Comparison of ENCODE assay signal across 1 cellular context in genomic region chr1:155320661-155321576, GRCh38.
TF ChIP-seq lines count a peak whose summit lies in the region.

TSS of gene RUSC1 (plus strand) at chr1:155320894. CDS start at chr1:155321774, 880 bp downstream.

TF ChIP-seq in HepG2, 621 proteins besides CTCF, POLR2A, EP300 and RAD21 (continues in another document):
- TF ChIP-seq ZBTB3 (CRISPR knock-in tag; IDR thresholded peaks at IDR 0.05; ENCODE audit: borderline replicate concordance, low read depth) (no peak), MYC (CRISPR knock-in tag; IDR thresholded peaks at IDR 0.05; ENCODE audit: borderline replicate concordance) (0 out of 2 replicates have a peak, but pooled peaks have one; percentile 18), ZNF761 (CRISPR knock-in tag; conservative IDR thresholded peaks at IDR 0.05) (no peak), POLR2G (IDR thresholded peaks at IDR 0.05; ENCODE audit: low read depth, low read length) (peak; percentile 45), MZF1 (CRISPR knock-in tag; IDR thresholded peaks at IDR 0.05; ENCODE audit: borderline replicate concordance) (no peak), FOSL2 (CRISPR knock-in tag; IDR thresholded peaks at IDR 0.05) (no peak), SOX13 (IDR thresholded peaks at IDR 0.05) (0 out of 2 replicates have a peak, but pooled peaks have one; percentile 7), SOX13 (CRISPR knock-in tag; conservative IDR thresholded peaks at IDR 0.05 in 1 of 2, IDR thresholded peaks at IDR 0.05 in 1 of 2) (no peak), ZNF446 (CRISPR knock-in tag; IDR thresholded peaks at IDR 0.05) (no peak), NCOA2 (CRISPR knock-in tag; IDR thresholded peaks at IDR 0.05) (no peak), ZFX (CRISPR knock-in tag; IDR thresholded peaks at IDR 0.05; ENCODE audit: low read depth) (0 out of 2 replicates have a peak, but pooled peaks have one; percentile 16), SIX1 (CRISPR knock-in tag; IDR thresholded peaks at IDR 0.05; ENCODE audit: borderline replicate concordance) (no peak), ZNF256 (CRISPR knock-in tag; conservative IDR thresholded peaks at IDR 0.05) (no peak), HNRNPH1 (optimal IDR thresholded peaks at IDR 0.05; ENCODE audit: low read depth, low read length) (peak; percentile 43), ZSCAN5A (CRISPR knock-in tag; IDR thresholded peaks at IDR 0.05; ENCODE audit: borderline replicate concordance) (peak; percentile 76; the same call in 1 of the 2 replicates), TRAFD1 (CRISPR knock-in tag; IDR thresholded peaks at IDR 0.05; ENCODE audit: borderline replicate concordance) (no peak), ZBTB38 (CRISPR knock-in tag; IDR thresholded peaks at IDR 0.05) (peak; percentile 82; the same call in 1 of the 2 replicates), KDM2A (CRISPR knock-in tag; IDR thresholded peaks at IDR 0.05; ENCODE audit: borderline replicate concordance, low read depth) (peak; percentile 37), TRIM24 (CRISPR knock-in tag; IDR thresholded peaks at IDR 0.05) (no peak), MBD4 (IDR thresholded peaks at IDR 0.05; ENCODE audit: borderline replicate concordance, low read length) (0 out of 2 replicates have a peak, but pooled peaks have one; percentile 52), RBFOX2 (IDR thresholded peaks at IDR 0.05; ENCODE audit: low read depth, low read length) (peak; percentile 82), HOXA3 (CRISPR knock-in tag; IDR thresholded peaks at IDR 0.05) (peak; percentile 61; the same call in 1 of the 2 replicates), BRF2 (CRISPR knock-in tag; IDR thresholded peaks at IDR 0.05) (peak; percentile 75; the same call in 1 of the 2 replicates), NCOA5 (CRISPR knock-in tag; IDR thresholded peaks at IDR 0.05) (no peak)
- TF ChIP-seq, protein P1, sequence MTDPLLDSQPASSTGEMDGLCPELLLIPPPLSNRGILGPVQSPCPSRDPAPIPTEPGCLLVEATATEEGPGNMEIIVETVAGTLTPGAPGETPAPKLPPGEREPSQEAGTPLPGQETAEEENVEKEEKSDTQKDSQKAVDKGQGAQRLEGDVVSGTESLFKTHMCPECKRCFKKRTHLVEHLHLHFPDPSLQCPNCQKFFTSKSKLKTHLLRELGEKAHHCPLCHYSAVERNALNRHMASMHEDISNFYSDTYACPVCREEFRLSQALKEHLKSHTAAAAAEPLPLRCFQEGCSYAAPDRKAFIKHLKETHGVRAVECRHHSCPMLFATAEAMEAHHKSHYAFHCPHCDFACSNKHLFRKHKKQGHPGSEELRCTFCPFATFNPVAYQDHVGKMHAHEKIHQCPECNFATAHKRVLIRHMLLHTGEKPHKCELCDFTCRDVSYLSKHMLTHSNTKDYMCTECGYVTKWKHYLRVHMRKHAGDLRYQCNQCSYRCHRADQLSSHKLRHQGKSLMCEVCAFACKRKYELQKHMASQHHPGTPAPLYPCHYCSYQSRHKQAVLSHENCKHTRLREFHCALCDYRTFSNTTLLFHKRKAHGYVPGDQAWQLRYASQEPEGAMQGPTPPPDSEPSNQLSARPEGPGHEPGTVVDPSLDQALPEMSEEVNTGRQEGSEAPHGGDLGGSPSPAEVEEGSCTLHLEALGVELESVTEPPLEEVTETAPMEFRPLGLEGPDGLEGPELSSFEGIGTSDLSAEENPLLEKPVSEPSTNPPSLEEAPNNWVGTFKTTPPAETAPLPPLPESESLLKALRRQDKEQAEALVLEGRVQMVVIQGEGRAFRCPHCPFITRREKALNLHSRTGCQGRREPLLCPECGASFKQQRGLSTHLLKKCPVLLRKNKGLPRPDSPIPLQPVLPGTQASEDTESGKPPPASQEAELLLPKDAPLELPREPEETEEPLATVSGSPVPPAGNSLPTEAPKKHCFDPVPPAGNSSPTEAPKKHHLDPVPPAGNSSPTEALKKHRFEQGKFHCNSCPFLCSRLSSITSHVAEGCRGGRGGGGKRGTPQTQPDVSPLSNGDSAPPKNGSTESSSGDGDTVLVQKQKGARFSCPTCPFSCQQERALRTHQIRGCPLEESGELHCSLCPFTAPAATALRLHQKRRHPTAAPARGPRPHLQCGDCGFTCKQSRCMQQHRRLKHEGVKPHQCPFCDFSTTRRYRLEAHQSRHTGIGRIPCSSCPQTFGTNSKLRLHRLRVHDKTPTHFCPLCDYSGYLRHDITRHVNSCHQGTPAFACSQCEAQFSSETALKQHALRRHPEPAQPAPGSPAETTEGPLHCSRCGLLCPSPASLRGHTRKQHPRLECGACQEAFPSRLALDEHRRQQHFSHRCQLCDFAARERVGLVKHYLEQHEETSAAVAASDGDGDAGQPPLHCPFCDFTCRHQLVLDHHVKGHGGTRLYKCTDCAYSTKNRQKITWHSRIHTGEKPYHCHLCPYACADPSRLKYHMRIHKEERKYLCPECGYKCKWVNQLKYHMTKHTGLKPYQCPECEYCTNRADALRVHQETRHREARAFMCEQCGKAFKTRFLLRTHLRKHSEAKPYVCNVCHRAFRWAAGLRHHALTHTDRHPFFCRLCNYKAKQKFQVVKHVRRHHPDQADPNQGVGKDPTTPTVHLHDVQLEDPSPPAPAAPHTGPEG (CRISPR knock-in tag; IDR thresholded peaks at IDR 0.05), result no peak
- TF ChIP-seq, protein P2, sequence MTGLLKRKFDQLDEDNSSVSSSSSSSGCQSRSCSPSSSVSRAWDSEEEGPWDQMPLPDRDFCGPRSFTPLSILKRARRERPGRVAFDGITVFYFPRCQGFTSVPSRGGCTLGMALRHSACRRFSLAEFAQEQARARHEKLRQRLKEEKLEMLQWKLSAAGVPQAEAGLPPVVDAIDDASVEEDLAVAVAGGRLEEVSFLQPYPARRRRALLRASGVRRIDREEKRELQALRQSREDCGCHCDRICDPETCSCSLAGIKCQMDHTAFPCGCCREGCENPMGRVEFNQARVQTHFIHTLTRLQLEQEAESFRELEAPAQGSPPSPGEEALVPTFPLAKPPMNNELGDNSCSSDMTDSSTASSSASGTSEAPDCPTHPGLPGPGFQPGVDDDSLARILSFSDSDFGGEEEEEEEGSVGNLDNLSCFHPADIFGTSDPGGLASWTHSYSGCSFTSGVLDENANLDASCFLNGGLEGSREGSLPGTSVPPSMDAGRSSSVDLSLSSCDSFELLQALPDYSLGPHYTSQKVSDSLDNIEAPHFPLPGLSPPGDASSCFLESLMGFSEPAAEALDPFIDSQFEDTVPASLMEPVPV (CRISPR knock-in tag; IDR thresholded peaks at IDR 0.05), result 0 out of 2 replicates have a peak, but pooled peaks have one; percentile 25
- TF ChIP-seq, protein P3, sequence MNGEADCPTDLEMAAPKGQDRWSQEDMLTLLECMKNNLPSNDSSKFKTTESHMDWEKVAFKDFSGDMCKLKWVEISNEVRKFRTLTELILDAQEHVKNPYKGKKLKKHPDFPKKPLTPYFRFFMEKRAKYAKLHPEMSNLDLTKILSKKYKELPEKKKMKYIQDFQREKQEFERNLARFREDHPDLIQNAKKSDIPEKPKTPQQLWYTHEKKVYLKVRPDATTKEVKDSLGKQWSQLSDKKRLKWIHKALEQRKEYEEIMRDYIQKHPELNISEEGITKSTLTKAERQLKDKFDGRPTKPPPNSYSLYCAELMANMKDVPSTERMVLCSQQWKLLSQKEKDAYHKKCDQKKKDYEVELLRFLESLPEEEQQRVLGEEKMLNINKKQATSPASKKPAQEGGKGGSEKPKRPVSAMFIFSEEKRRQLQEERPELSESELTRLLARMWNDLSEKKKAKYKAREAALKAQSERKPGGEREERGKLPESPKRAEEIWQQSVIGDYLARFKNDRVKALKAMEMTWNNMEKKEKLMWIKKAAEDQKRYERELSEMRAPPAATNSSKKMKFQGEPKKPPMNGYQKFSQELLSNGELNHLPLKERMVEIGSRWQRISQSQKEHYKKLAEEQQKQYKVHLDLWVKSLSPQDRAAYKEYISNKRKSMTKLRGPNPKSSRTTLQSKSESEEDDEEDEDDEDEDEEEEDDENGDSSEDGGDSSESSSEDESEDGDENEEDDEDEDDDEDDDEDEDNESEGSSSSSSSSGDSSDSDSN (CRISPR knock-in tag; IDR thresholded peaks at IDR 0.05), result peak; percentile 17; the same call in 1 of the 2 replicates
- TF ChIP-seq, protein P4, sequence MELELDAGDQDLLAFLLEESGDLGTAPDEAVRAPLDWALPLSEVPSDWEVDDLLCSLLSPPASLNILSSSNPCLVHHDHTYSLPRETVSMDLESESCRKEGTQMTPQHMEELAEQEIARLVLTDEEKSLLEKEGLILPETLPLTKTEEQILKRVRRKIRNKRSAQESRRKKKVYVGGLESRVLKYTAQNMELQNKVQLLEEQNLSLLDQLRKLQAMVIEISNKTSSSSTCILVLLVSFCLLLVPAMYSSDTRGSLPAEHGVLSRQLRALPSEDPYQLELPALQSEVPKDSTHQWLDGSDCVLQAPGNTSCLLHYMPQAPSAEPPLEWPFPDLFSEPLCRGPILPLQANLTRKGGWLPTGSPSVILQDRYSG (CRISPR knock-in tag; IDR thresholded peaks at IDR 0.05), result no peak
- TF ChIP-seq, protein P5, sequence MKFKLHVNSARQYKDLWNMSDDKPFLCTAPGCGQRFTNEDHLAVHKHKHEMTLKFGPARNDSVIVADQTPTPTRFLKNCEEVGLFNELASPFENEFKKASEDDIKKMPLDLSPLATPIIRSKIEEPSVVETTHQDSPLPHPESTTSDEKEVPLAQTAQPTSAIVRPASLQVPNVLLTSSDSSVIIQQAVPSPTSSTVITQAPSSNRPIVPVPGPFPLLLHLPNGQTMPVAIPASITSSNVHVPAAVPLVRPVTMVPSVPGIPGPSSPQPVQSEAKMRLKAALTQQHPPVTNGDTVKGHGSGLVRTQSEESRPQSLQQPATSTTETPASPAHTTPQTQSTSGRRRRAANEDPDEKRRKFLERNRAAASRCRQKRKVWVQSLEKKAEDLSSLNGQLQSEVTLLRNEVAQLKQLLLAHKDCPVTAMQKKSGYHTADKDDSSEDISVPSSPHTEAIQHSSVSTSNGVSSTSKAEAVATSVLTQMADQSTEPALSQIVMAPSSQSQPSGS (CRISPR knock-in tag; IDR thresholded peaks at IDR 0.05), result no peak
- TF ChIP-seq, protein P6, sequence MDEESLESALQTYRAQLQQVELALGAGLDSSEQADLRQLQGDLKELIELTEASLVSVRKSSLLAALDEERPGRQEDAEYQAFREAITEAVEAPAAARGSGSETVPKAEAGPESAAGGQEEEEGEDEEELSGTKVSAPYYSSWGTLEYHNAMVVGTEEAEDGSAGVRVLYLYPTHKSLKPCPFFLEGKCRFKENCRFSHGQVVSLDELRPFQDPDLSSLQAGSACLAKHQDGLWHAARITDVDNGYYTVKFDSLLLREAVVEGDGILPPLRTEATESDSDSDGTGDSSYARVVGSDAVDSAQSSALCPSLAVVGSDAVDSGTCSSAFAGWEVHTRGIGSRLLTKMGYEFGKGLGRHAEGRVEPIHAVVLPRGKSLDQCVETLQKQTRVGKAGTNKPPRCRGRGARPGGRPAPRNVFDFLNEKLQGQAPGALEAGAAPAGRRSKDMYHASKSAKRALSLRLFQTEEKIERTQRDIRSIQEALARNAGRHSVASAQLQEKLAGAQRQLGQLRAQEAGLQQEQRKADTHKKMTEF (CRISPR knock-in tag; IDR thresholded peaks at IDR 0.05), result no peak
- TF ChIP-seq, protein P7, sequence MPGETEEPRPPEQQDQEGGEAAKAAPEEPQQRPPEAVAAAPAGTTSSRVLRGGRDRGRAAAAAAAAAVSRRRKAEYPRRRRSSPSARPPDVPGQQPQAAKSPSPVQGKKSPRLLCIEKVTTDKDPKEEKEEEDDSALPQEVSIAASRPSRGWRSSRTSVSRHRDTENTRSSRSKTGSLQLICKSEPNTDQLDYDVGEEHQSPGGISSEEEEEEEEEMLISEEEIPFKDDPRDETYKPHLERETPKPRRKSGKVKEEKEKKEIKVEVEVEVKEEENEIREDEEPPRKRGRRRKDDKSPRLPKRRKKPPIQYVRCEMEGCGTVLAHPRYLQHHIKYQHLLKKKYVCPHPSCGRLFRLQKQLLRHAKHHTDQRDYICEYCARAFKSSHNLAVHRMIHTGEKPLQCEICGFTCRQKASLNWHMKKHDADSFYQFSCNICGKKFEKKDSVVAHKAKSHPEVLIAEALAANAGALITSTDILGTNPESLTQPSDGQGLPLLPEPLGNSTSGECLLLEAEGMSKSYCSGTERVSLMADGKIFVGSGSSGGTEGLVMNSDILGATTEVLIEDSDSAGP (CRISPR knock-in tag; IDR thresholded peaks at IDR 0.05; ENCODE audit: borderline replicate concordance), result peak; percentile 37; the same call in 1 of the 2 replicates
